8 cellular contexts compared by ENCODE assay signal in the genomic region with DNA sequence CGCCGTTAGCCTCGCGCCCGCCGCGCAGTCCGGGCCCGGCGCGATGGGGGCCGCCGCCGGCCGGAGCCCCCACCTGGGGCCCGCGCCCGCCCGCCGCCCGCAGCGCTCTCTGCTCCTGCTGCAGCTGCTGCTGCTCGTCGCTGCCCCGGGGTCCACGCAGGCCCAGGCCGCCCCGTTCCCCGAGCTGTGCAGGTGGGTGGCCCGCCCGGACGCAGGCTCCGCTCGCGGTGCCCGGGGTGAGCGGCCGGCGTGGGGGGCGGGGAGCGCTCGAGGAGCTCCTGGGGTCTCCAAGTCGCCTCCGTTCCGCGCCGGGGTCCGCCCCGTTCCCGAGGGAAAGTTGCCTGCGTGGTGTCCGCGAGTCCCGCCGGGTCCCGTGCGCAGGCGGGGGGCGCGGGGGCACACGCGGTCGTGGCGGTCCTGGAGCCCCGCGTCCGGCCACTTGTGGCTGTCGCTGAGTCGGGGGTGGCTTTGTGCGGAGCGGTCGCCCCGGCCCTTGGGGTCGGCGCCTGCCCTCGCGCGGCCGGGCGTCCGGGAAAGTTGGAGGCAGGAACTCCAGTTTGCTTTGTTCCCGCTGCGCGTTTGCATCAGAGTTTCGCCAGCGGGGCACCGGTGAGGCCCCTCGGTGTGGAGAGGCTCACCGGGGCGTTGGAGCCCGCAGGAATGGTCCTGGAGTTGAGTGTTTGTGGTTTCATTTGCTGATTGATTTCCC. TPM values are rescaled to one million over a fixed set of nuclear protein-coding genes. Genes with fewer than 3 reads are reported as not detected.
DNase-seq lines count a peak whose midpoint lies in the region; ATAC-seq and TF ChIP-seq lines count a peak whose summit lies in the region.

No MANE protein-coding gene starts in this region.

- TF ChIP-seq POLR2A in spleen (IDR thresholded peaks at IDR 0.05): no peak

- DNase-seq in NCI-H82 (lab: John Stamatoyannopoulos, UW) (peak; percentile 59), NCI-H82 treated with DMSO at 0.1 percent for 48 hours (lab: John Stamatoyannopoulos, UW; ENCODE audit: unreplicated experiment) (no peak), PC-3 (no peak), ascending aorta (ENCODE audit: low spot score in 2 of 2) (peak in 1 of 2 donors; percentile 73), spleen (peak; percentile 95), SW 1271 (lab: John Stamatoyannopoulos, UW) (no peak)

- intact Hi-C loops in PC-3 (cut with micrococcal nuclease) (no loop called here), ascending aorta (cut with DNase I) (loop anchor here (2.0 kb wide), 2 partner anchors 61 to 73 kb away; no protein-coding TSS in a partner anchor), spleen (cut with DNase I; ENCODE audit: low total_unique reads) (loop anchor here (10.0 kb wide), 1 partner anchor 175 kb away; the partner anchor contains the start of gene MRPL18)

- 0 out of 2 replicates have a peak overlapping the region, but pooled peaks have one; percentile 59 for H2AFZ ChIP-seq in PC-3 (ENCODE audit: low read length)

- POLR2A ChIA-PET in PC-3 (lab: Charles Lee; ENCODE audit: unreplicated experiment): interaction anchor here (0.6 kb wide), 2 partner anchors 9 to 70 kb away, joined by 3 to 8 read pairs; no protein-coding TSS in a partner anchor

- peak; percentile 33 for ATAC-seq in HG02852 (IDR thresholded peaks at IDR 0.05; ENCODE audit: unreplicated experiment)
- ATAC-seq in PC-3: peak; percentile 39

- H3K27me3 ChIP-seq in PC-3 (ENCODE audit: low read length): no peaks in the 10 kb centered on the region
- H3K27me3 ChIP-seq in ascending aorta: no peaks in the 10 kb centered on the region
- no peaks in the 10 kb centered on the region for H3K27me3 ChIP-seq in spleen (replicated peaks in 1 of 7)

- BruUV-seq in PC-3 (replicated peaks; lab: Mats Ljungman, UMichigan): no TSS peak

- peak overlapping the region; percentile 94 for H3K4me2 ChIP-seq in PC-3 (ENCODE audit: low read length)

- H3K4me3 ChIP-seq in PC-3 (ENCODE audit: low read length) (peak overlapping the region; percentile 82), ascending aorta (peak overlapping the region; percentile 100), iPS-18c (ENCODE audit: insufficient read depth, low read depth, low read length) (peak overlapping the region; percentile 85), spleen (peak overlapping the region; percentile 68 to 98 (median 90))

- 0 to 1% (median 1%) methylated on average over 31 to 91 of the region's 91 CpGs for WGBS in spleen, 5 donors

- H3K27ac ChIP-seq in PC-3 (ENCODE audit: low read length): peak overlapping the region; percentile 61
- H3K27ac ChIP-seq in ascending aorta: peak overlapping the region; percentile 86 to 90
- peak overlapping the region; percentile 87 to 98 (median 94) for H3K27ac ChIP-seq in spleen

- peaks cover 11% of the 10 kb centered on the region; the same call in 1 of the 2 replicates for H4K20me1 ChIP-seq in PC-3 (ENCODE audit: low read length)

- TF ChIP-seq CTCF in PC-3 (conservative IDR thresholded peaks at IDR 0.05; ENCODE audit: low read depth, low read length): no peak
- TF ChIP-seq CTCF in ascending aorta (IDR thresholded peaks at IDR 0.05): peak in 1 of 3 experiments; percentile 9
- TF ChIP-seq CTCF in spleen (IDR thresholded peaks at IDR 0.05 in 8 of 11, conservative IDR thresholded peaks at IDR 0.05 in 3 of 11): no peak

- no peaks in the 10 kb centered on the region for H3F3A ChIP-seq in PC-3 (ENCODE audit: low read length, unreplicated experiment)

- H3K9ac ChIP-seq in PC-3 (ENCODE audit: low read length): peak overlapping the region; percentile 90

- no peaks in the 10 kb centered on the region for H3K9me3 ChIP-seq in PC-3 (ENCODE audit: low read length)
- H3K9me3 ChIP-seq in ascending aorta: no peaks in the 10 kb centered on the region
- no peaks in the 10 kb centered on the region for H3K9me3 ChIP-seq in iPS-18c (ENCODE audit: control insufficient read depth, insufficient read depth, low read length)
- no peaks in the 10 kb centered on the region for H3K9me3 ChIP-seq in spleen

- H3K36me3 ChIP-seq in PC-3 (ENCODE audit: low read depth, low read length) (no peaks in the 10 kb centered on the region), ascending aorta (no peaks in the 10 kb centered on the region), spleen (no peaks in the 10 kb centered on the region)

- CTCF ChIA-PET in PC-3 (lab: Charles Lee): no interaction called here

- peaks cover 53% of the 10 kb centered on the region for H3K79me2 ChIP-seq in PC-3 (ENCODE audit: low read length)

- H3K9me2 ChIP-seq in PC-3 (replicated peaks; ENCODE audit: low read length): no peaks in the 10 kb centered on the region

- peaks cover 41% of the 10 kb centered on the region for H3K4me1 ChIP-seq in PC-3 (ENCODE audit: insufficient read depth, low read length)
- H3K4me1 ChIP-seq in ascending aorta: peaks cover 0 to 15% of the 10 kb centered on the region in 2 donors
- H3K4me1 ChIP-seq in spleen: peaks cover 26 to 80% (median 53%) of the 10 kb centered on the region in 6 donors

RNA-seq across cellular contexts. Expression of gene IGF2R, which starts 0.5 kb away (rescaled TPM):
- total RNA-seq in PC-3 (2014; rRNA removed) (31.5 and 37.2 TPM in 2 replicates), ascending aorta (104 TPM), spleen (100 to 1,000 TPM; 110 to 193 (median 164) TPM)
- polyA plus RNA-seq in spleen: 10 to 100 TPM in 1 of 3 donors, 1 to 10 TPM in 2; 6.9 to 13.2 (median 7.4) TPM

Comparison
In these comparisons a context has a peak if more than half of its experiments do, and no peak if none do; other contexts are left out.
1. DNase-seq: peak in NCI-H82 (single experiment) and spleen (single experiment); none in NCI-H82 treated with DMSO at 0.1 percent for 48 hours (single experiment), PC-3 (single experiment) and SW 1271 (0 of 2).
2. Peak in every context shown above with its lines, with median percentiles within 50 percentile points of each other: H3K27ac ChIP-seq and H3K4me3 ChIP-seq.